ENCODE assay signal across 8 cellular contexts in the genomic region with DNA sequence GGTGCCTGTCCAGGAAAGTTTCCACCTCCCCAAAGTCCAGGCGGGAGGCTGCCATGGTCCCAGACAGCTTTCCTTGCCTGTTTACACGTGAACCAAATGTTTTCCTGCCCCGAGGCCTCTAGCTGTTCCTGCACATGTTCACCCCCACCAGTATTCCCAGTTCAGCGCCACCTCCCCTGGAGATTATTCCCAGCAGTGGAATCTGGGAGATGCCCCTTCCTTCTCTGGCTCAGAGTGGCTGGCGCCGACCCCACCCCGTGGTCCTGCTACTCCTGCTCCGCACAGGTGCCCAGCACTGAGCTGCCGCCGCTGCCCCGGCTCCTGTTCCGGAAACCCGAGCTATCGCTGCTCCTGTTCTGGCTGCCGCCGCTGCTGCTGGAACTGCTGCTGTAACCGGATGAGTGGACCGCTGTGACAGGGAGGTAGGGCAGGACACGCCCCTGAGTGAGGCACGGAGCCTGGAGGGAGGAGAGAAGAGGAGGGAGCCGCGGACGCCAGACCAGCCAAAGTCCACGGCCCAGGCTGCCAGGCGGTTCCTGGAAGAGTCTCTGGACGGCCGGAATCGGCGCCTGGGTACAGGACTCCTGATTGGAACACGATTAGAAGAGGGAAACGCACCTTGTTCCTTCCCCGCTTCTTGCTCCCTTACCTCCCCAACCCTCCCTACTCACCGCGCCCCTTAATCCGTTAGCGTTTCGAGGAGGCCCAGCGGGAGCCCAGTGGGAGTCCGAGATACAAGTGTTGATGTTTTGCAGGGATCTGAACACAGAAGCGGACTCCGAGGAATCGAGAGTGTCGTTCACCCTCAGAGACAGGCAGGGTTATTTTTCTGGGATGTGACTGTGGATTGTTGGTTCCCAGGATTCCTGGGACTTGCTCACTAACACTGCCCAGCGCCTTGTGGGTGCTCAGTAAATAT. TPM values are rescaled to one million over a fixed set of nuclear protein-coding genes. Genes with fewer than 3 reads are reported as not detected.
A peak's percentile ranks its signal among the peaks of the same experiment; 100 is the strongest.
DNase-seq lines count a peak whose midpoint lies in the region; ATAC-seq, FAIRE-seq and TF ChIP-seq lines count a peak whose summit lies in the region.

A gene (minus strand): TSS at position 395 of the 919 bp plus-strand sequence. CDS start 340 bp downstream, at position 55.

- peak within 1 kb of the TSS; percentile 74 for H3K27ac ChIP-seq in VCaP

- peak; percentile 95 for FAIRE-seq in H54 (lab: Jason Lieb, UNC)

- H3K9me3 ChIP-seq in endocrine pancreas (ENCODE audit: control insufficient read depth, low read length) = no peaks in the 10 kb centered on the region

- TF ChIP-seq CTCF in VCaP (conservative IDR thresholded peaks at IDR 0.05) = no peak

- no peaks in the 10 kb centered on the region for H3K36me3 ChIP-seq in endocrine pancreas (ENCODE audit: control insufficient read depth, insufficient read depth, low read length)

- peak within 1 kb of the TSS; percentile 70 for H3K4me3 ChIP-seq in endocrine pancreas (ENCODE audit: control insufficient read depth, insufficient read depth, low read length)

- DNase-seq in COR-L47 (lab: John Stamatoyannopoulos, UW) = peak; percentile 70
- peak; percentile 84 for DNase-seq in H54 (ENCODE audit: insufficient read length, low spot score)
- peak; percentile 7 to 13 for DNase-seq in NCI-H1930 (lab: John Stamatoyannopoulos, UW)
- peak; percentile 63 to 68 for DNase-seq in lung microvascular endothelial cell (ENCODE audit: low read depth in 2 of 2)
- DNase-seq in stimulated activated CD8-positive, alpha-beta memory T cell treated with anti-CD3 and anti-CD28 coated beads, Interleukin-4, amount 100 ng/mL, for 24 hours (ENCODE audit: low read depth) = peak; percentile 17

- H3K27me3 ChIP-seq in endocrine pancreas (ENCODE audit: control insufficient read depth, insufficient read depth, low read length) = peaks cover 2% of the 10 kb centered on the region

- peak within 1 kb of the TSS; percentile 67 for H3K9ac ChIP-seq in endocrine pancreas (ENCODE audit: control insufficient read depth, insufficient read depth, low read length)

- peak; percentile 70; the same call in 1 of the 2 replicates for TF ChIP-seq POLR2A in H54 (IDR thresholded peaks at IDR 0.05; ENCODE audit: low read depth, low read length)
- TF ChIP-seq POLR2A in GM18505 (IDR thresholded peaks at IDR 0.05; ENCODE audit: borderline replicate concordance, extremely low read depth, insufficient read depth, insufficient read length) = no peak

- peaks cover 6% of the 10 kb centered on the region for H3K4me1 ChIP-seq in endocrine pancreas (ENCODE audit: control insufficient read depth, insufficient read depth, low read length)

- no peak for ATAC-seq in GM18505 (IDR thresholded peaks at IDR 0.05; ENCODE audit: unreplicated experiment)

RNA-seq across cellular contexts. Expression of the gene that starts here (rescaled TPM):
- under 0.01 TPM in 1 of 2 replicates, not detected in the other for total RNA-seq in lung microvascular endothelial cell

Comparison
In these comparisons a context has a peak if more than half of its experiments do, and no peak if none do; other contexts are left out.
1. Peak in DNase-seq in lung microvascular endothelial cell; RNA of the gene not detected or under 1 TPM.
2. DNase-seq: peak in every context shown above with its lines; median percentile 84 in H54; 70 in COR-L47; 66 in lung microvascular endothelial cell; 17 in stimulated activated CD8-positive, alpha-beta memory T cell treated with anti-CD3 and anti-CD28 coated beads, Interleukin-4, amount 100 ng/mL, for 24 hours; 10 in NCI-H1930.